Comparison of ENCODE assay signal across 16 cellular contexts in the genomic region with DNA sequence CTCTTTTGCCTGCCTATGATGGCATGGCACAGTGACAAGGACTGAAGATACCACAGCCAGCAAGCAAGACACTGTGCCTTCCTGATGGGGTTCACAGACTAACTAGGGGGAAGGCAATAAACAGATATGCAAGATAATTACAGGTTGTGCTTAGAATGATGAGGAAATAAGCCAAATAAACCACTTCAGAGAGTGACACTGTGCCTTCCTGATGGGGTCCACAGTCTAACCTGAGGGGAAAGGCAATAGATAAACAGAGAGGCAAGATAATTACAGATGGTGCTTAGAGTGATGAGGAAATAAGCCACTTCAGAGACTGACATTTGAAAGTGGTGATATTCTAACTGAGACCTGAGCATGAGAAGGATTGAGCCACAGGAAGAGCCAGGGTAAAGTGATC.
"Had no signal": no experiment of that assay in that cellular context is flagged by ENCODE, and none has a peak within 500 bp of the region (broad histone marks: within the 10 kb centered on the region; RNA-seq: fewer than 3 reads in every experiment).

No MANE protein-coding gene starts in this region.

- H3K36me3 ChIP-seq: adrenal gland, breast epithelium had no signal

- H3K27ac ChIP-seq: adrenal gland, body of pancreas, breast epithelium, coronary artery, PC-9, RWPE1 had no signal

- H3K27ac Mint-ChIP-seq: activated CD4-positive, alpha-beta memory T cell treated with anti-CD3 and anti-CD28 coated beads for 36 hours; activated naive CD4-positive, alpha-beta T cell treated with anti-CD3 and anti-CD28 coated beads for 36 hours; activated naive CD4-positive, alpha-beta T cell treated with anti-CD3 and anti-CD28 coated beads, Interleukin-2, amount 50 U/mL, for 72 hours; activated T-helper 1 cell treated with anti-CD3 and anti-CD28 coated beads, Interleukin-12 subunit alpha, Interleukin-12 subunit beta, Interleukin-2, Interleukin-4 antibody, amounts not matched to agents 30 ng/mL and 10 ng/mL and 1 ng/mL, durations not matched to agents 14 hours and 24 hours and 36 hours; T-cell; T-helper 17 cell; WTC11 had no signal

- H2AFZ ChIP-seq: PC-9 had no signal

- H3K4me1 Mint-ChIP-seq: T-cell, T-helper 17 cell, WTC11 had no signal

- H3K9me3 Mint-ChIP-seq: activated CD4-positive, alpha-beta memory T cell treated with anti-CD3 and anti-CD28 coated beads for 36 hours; activated naive CD4-positive, alpha-beta T cell treated with anti-CD3 and anti-CD28 coated beads for 36 hours; activated naive CD4-positive, alpha-beta T cell treated with anti-CD3 and anti-CD28 coated beads, Interleukin-2, amount 50 U/mL, for 72 hours; activated T-cell treated with anti-CD3 and anti-CD28 coated beads, Interleukin-2, amount 50 U/mL, for 4 hours; activated T-helper 1 cell treated with anti-CD3 and anti-CD28 coated beads, Interleukin-12 subunit alpha, Interleukin-12 subunit beta, Interleukin-2, Interleukin-4 antibody, amounts not matched to agents 30 ng/mL and 10 ng/mL and 1 ng/mL, durations not matched to agents 14 hours and 24 hours and 36 hours; T-cell; WTC11 had no signal

- H3K4me2 ChIP-seq: PC-9 had no signal

- DNase-seq: NCI-H1436 treated with DMSO at 0.1 percent for 48 hours, SIG-M5, T-helper 17 cell had no signal

- H3K27me3 ChIP-seq: body of pancreas had no signal

- H3K36me3 Mint-ChIP-seq: activated CD4-positive, alpha-beta memory T cell treated with anti-CD3 and anti-CD28 coated beads for 36 hours; activated naive CD4-positive, alpha-beta T cell treated with anti-CD3 and anti-CD28 coated beads, Interleukin-2, amount 50 U/mL, for 72 hours; T-cell; WTC11 had no signal

- H3K4me3 Mint-ChIP-seq: activated CD4-positive, alpha-beta memory T cell treated with anti-CD3 and anti-CD28 coated beads for 36 hours; activated naive CD4-positive, alpha-beta T cell treated with anti-CD3 and anti-CD28 coated beads for 36 hours; activated T-cell treated with anti-CD3 and anti-CD28 coated beads, Interleukin-2, amount 50 U/mL, for 4 hours; activated T-helper 1 cell treated with anti-CD3 and anti-CD28 coated beads, Interleukin-12 subunit alpha, Interleukin-12 subunit beta, Interleukin-2, Interleukin-4 antibody, amounts not matched to agents 30 ng/mL and 10 ng/mL and 1 ng/mL, durations not matched to agents 14 hours and 24 hours and 36 hours; T-cell; T-helper 17 cell; WTC11 had no signal

- ATAC-seq: activated naive CD4-positive, alpha-beta T cell treated with anti-CD3 and anti-CD28 coated beads, Interleukin-2, amount 50 U/mL, for 72 hours; activated T-cell treated with anti-CD3 and anti-CD28 coated beads, Interleukin-2, amount 50 U/mL, for 4 hours; T-cell; T-helper 17 cell had no signal

- H3K4me3 ChIP-seq: adrenal gland, body of pancreas, breast epithelium, coronary artery, PC-9 had no signal

- H3K4me1 ChIP-seq: adrenal gland, body of pancreas, breast epithelium had no signal
